22 cellular contexts compared by ENCODE assay signal in genomic region chr7:18503068-18503859, GRCh38. TPM values are rescaled to one million over a fixed set of nuclear protein-coding genes. Genes with fewer than 3 reads are reported as not detected.
DNase-seq lines count a peak whose midpoint lies in the region; ATAC-seq, FAIRE-seq and TF ChIP-seq lines count a peak whose summit lies in the region.
"Had no signal": no experiment of that assay in that cellular context is flagged by ENCODE, and none has a peak within 500 bp of the region (broad histone marks: within the 10 kb centered on the region; RNA-seq: fewer than 3 reads in every experiment).

No MANE protein-coding gene starts in this region.

- TF ChIP-seq CTCF in HEK293 (tag by site-specific recombination; IDR thresholded peaks at IDR 0.05): no peak

- no peaks in the 10 kb centered on the region for H3K9me3 ChIP-seq in HEK293 (ENCODE audit: control insufficient read depth, insufficient read depth, low read depth, low read length)
- no peaks in the 10 kb centered on the region for H3K9me3 ChIP-seq in SK-N-MC (ENCODE audit: low read depth, low read length)
- H3K9me3 ChIP-seq: heart left ventricle, MG63, neutrophil, thoracic aorta had no signal

- H3K27me3 Mint-ChIP-seq in memory B cell: no peaks in the 10 kb centered on the region
- H3K27me3 Mint-ChIP-seq: activated naive CD8-positive, alpha-beta T cell had no signal

- H3K4me1 Mint-ChIP-seq in memory B cell: peaks cover 58% of the 10 kb centered on the region

- H3K4me3 ChIP-seq in HEK293 (ENCODE audit: low read depth, low read length) (no peak overlapping the region), SK-N-MC (peak overlapping the region; percentile 43)
- H3K4me3 ChIP-seq: coronary artery, heart left ventricle, MG63, thoracic aorta had no signal

- H3K27ac ChIP-seq in HEK293 (ENCODE audit: extremely low read depth, low read depth, low read length): no peak overlapping the region
- H3K27ac ChIP-seq in SK-N-MC: peak overlapping the region; percentile 94
- H3K27ac ChIP-seq: coronary artery, heart left ventricle, neutrophil had no signal

- H3K36me3 Mint-ChIP-seq in memory B cell: peaks cover 9% of the 10 kb centered on the region
- H3K36me3 Mint-ChIP-seq: activated naive CD8-positive, alpha-beta T cell had no signal

- POLR2A ChIA-PET in HEK293 (lab: Yijun Ruan, JAX): no interaction called here

- H3K4me3 Mint-ChIP-seq in memory B cell: peak overlapping the region; percentile 54
- H3K4me3 Mint-ChIP-seq: activated naive CD8-positive, alpha-beta T cell; activated T-cell treated with anti-CD3 and anti-CD28 coated beads, Interleukin-2, amount 50 U/mL, for 72 hours had no signal

- H3K9me3 Mint-ChIP-seq in memory B cell: no peaks in the 10 kb centered on the region
- H3K9me3 Mint-ChIP-seq: activated T-cell treated with anti-CD3 and anti-CD28 coated beads, Interleukin-2, amount 50 U/mL, for 72 hours had no signal

- DNase-seq in CD1c-positive myeloid dendritic cell (ENCODE audit: extremely low spot score) (peak; percentile 43), SK-N-MC (ENCODE audit: low read depth, low spot score) (peak; percentile 53), memory B cell (ENCODE audit: low spot score in 2 of 2) (peak in 1 of 2 donors; percentile 22), urothelium cell line (ENCODE audit: low spot score) (no peak), NCI-H1092 treated with DMSO at 0.1 percent for 48 hours (lab: John Stamatoyannopoulos, UW) (no peak), posterior vena cava (ENCODE audit: low spot score) (no peak)
- DNase-seq: activated CD4-positive, CD25-positive, alpha-beta regulatory T cell; activated CD8-positive, alpha-beta memory T cell treated with anti-CD3 and anti-CD28 coated beads for 24 hours; activated T-cell treated with anti-CD3 and anti-CD28 coated beads, Interleukin-2, amount 50 U/mL, for 72 hours; GOT3; heart left ventricle; MG63; NCI-H1930; NCI-H446 treated with DMSO at 0.1 percent for 48 hours; SHP77 treated with DMSO at 0.1 percent for 48 hours; stimulated activated CD4-positive, alpha-beta T cell treated with anti-CD3 and anti-CD28 coated beads, Interleukin-12 subunit alpha, Interleukin-12 subunit beta, amount 100 ng/mL, for 4 hours had no signal

- H3K36me3 ChIP-seq in HEK293 (ENCODE audit: control insufficient read depth in 2 of 2, insufficient read depth in 1 of 2, low read length in 2 of 2) (no peaks in the 10 kb centered on the region), SK-N-MC (ENCODE audit: insufficient read depth, low read length) (no peaks in the 10 kb centered on the region; the same call in 1 of the 2 replicates)
- H3K36me3 ChIP-seq: heart left ventricle, MG63, neutrophil, thoracic aorta had no signal

- H3K9ac ChIP-seq in SK-N-MC (ENCODE audit: insufficient read length): no peak overlapping the region

- FAIRE-seq in urothelium cell line (lab: Jason Lieb, UNC): no peak

- ATAC-seq in memory B cell (ENCODE audit: low read depth): peak; percentile 72
- no peak for ATAC-seq in HG03280 (IDR thresholded peaks at IDR 0.05; ENCODE audit: unreplicated experiment)
- ATAC-seq: activated T-cell treated with anti-CD3 and anti-CD28 coated beads, Interleukin-2, amount 50 U/mL, for 72 hours; heart left ventricle had no signal

- peak overlapping the region; percentile 87 for H3K27ac Mint-ChIP-seq in memory B cell
- H3K27ac Mint-ChIP-seq: activated naive CD8-positive, alpha-beta T cell; activated T-cell treated with anti-CD3 and anti-CD28 coated beads, Interleukin-2, amount 50 U/mL, for 72 hours had no signal

- intact Hi-C loops in posterior vena cava (cut with DNase I): loop anchor here in 1 of 2 donors (10.0 kb wide), 1 partner anchor 52 kb away; no protein-coding TSS in a partner anchor

- CTCF ChIA-PET in HEK293 (lab: Yijun Ruan, JAX): no interaction called here

- H3K4me1 ChIP-seq in HEK293 (ENCODE audit: control insufficient read depth, insufficient read depth, low read length): no peaks in the 10 kb centered on the region

TF ChIP-seq in HEK293, 187 proteins besides CTCF, POLR2A, EP300 and RAD21:
- no peak for TF ChIP-seq PRDM1 (tag by site-specific recombination; IDR thresholded peaks at IDR 0.05)
- 0 out of 2 replicates have a peak, but pooled peaks have one; percentile 16 for TF ChIP-seq ZNF341 (tag by site-specific recombination; IDR thresholded peaks at IDR 0.05; ENCODE audit: low read depth)
- no peak for TF ChIP-seq ZNF175 (tag by site-specific recombination; IDR thresholded peaks at IDR 0.05)
TF ChIP-seq in HEK293: peak in this region for 1.

RNA-seq across cellular contexts. Expression of gene HDAC9, which starts 7.7 kb away (rescaled TPM):
- 100 to 1,000 TPM in 1 of 2 donors, 10 to 100 TPM in 1; 42.3 to 145 TPM for total RNA-seq in posterior vena cava

Comparison
In these comparisons a context has a peak if more than half of its experiments do, and no peak if none do; other contexts are left out.
1. DNase-seq: peak in CD1c-positive myeloid dendritic cell (single experiment) and SK-N-MC (single experiment); none in urothelium cell line (single experiment), NCI-H1092 treated with DMSO at 0.1 percent for 48 hours (single experiment) and posterior vena cava (single experiment).